11 cellular contexts compared by ENCODE assay signal in the genomic region with DNA sequence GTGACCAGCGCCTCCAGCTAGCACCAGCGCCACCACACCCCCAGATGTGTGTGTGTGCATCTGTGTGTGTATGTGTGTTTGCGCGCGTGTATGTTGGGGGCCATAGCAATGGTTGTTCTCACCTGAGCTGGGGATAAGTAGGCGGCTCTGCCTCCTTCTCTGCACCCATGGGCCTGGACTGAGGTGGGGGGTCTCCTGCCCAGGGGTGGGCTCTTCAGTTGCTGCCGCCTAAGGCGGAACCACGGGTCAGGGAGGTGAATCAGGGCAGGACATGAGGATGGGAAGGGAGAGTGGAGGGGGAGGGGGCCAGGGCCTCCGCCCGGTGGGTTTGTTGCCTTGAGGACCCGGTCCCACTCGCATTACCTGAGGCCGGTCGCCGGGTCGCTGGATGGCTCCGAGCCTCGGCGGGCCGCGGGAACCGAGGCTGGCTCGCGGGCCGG. TPM values are rescaled to one million over a fixed set of nuclear protein-coding genes. Genes with fewer than 3 reads are reported as not detected.
A peak's percentile ranks its signal among the peaks of the same experiment; 100 is the strongest.
DNase-seq lines count a peak whose midpoint lies in the region; ATAC-seq and TF ChIP-seq lines count a peak whose summit lies in the region.
"Had no signal": no experiment of that assay in that cellular context is flagged by ENCODE, and none has a peak within 500 bp of the region (broad histone marks: within the 10 kb centered on the region; RNA-seq: fewer than 3 reads in every experiment).

No MANE protein-coding gene starts in this region.

- no peak for DNase-seq in CD14-positive monocyte (ENCODE audit: low spot score)
- DNase-seq in HFF-Myc (ENCODE audit: extremely low read depth, low read depth) = no peak
- DNase-seq in MCF 10A (ENCODE audit: unreplicated experiment) = no peak
- no peak for DNase-seq in SKM-1 (lab: John Stamatoyannopoulos, UW; ENCODE audit: unreplicated experiment)
- no peak for DNase-seq in COLO829 (ENCODE audit: low spot score)
- no peak for DNase-seq in UCSD-AML1 (lab: John Stamatoyannopoulos, UW; ENCODE audit: unreplicated experiment)

- peak overlapping the region; percentile 54 to 83 for H3K4me3 Mint-ChIP-seq in CD14-positive monocyte
- peak overlapping the region; percentile 53 for H3K4me3 Mint-ChIP-seq in MCF 10A (ENCODE audit: unreplicated experiment)

- H3K9me3 ChIP-seq in neural cell (ENCODE audit: low read length) = no peaks in the 10 kb centered on the region

- H3K9ac ChIP-seq in neural cell (ENCODE audit: low read length) = peak overlapping the region; percentile 92

- peak overlapping the region; percentile 77 for H2AFZ ChIP-seq in neural cell (ENCODE audit: low read depth, low read length)

- peak overlapping the region; percentile 16; the same call in 1 of the 2 replicates for H3K4me3 ChIP-seq in HFF-Myc (replicated peaks; ENCODE audit: low read depth, low read length)
- peak overlapping the region; percentile 90 for H3K4me3 ChIP-seq in neural cell (ENCODE audit: low read length)

- POLR2A ChIA-PET in MCF 10A (lab: Yijun Ruan, JAX) = no interaction called here

- H3K9me3 Mint-ChIP-seq in CD14-positive monocyte = peaks cover 0 to 24% (median 7%) of the 10 kb centered on the region in 7 donors
- no peaks in the 10 kb centered on the region for H3K9me3 Mint-ChIP-seq in MCF 10A (ENCODE audit: unreplicated experiment)

- no peak for TF ChIP-seq RAD21 in neural cell (conservative IDR thresholded peaks at IDR 0.05)

- H3K27me3 Mint-ChIP-seq in CD14-positive monocyte (ENCODE audit: low read depth in 3 of 3) (peaks cover 72 to 99% (median 84%) of the 10 kb centered on the region in 3 donors), MCF 10A (ENCODE audit: insufficient read depth, unreplicated experiment) (peaks cover 14% of the 10 kb centered on the region)

- CTCF ChIA-PET in MCF 10A (lab: Yijun Ruan, JAX) = interaction anchor here (0.5 to 0.7 kb wide), 2 partner anchors 16 to 272 kb away, joined by 3 to 4 read pairs; no protein-coding TSS in a partner anchor

- H3F3A ChIP-seq in neural cell (ENCODE audit: insufficient read depth, low read length, poor library complexity, severe bottlenecking) = no peaks in the 10 kb centered on the region

- intact Hi-C loops in CD14-positive monocyte (cut with micrococcal nuclease) (no loop called here), MCF 10A (cut with micrococcal nuclease) (no loop called here)

- no peaks in the 10 kb centered on the region for H4K20me1 ChIP-seq in neural cell (ENCODE audit: insufficient read depth)

- ATAC-seq in GM21528 (IDR thresholded peaks at IDR 0.05; ENCODE audit: low FRiP score, unreplicated experiment) = no peak

- peak overlapping the region; percentile 84 for H3K27ac ChIP-seq in neural cell (ENCODE audit: low read length)
- H3K27ac ChIP-seq: cardiac muscle cell, RWPE1 had no signal

- no TSS peak for BruUV-seq in MCF 10A (replicated peaks; lab: Mats Ljungman, UMichigan)

- peaks cover 5% of the 10 kb centered on the region for H3K79me2 ChIP-seq in neural cell (replicated peaks; ENCODE audit: insufficient read depth, low read length)

- no peaks in the 10 kb centered on the region for H3K9me2 ChIP-seq in neural cell (ENCODE audit: insufficient read depth, low read length)

- H3K27ac Mint-ChIP-seq in CD14-positive monocyte (no peak overlapping the region), MCF 10A (ENCODE audit: low read depth, unreplicated experiment) (no peak overlapping the region)

- peaks cover 37% of the 10 kb centered on the region for H3K27me3 ChIP-seq in neural cell (ENCODE audit: insufficient read depth, low read depth, low read length)

- peaks cover 16% of the 10 kb centered on the region for H3K4me1 Mint-ChIP-seq in CD14-positive monocyte
- no peaks in the 10 kb centered on the region for H3K4me1 Mint-ChIP-seq in MCF 10A (ENCODE audit: insufficient read depth, unreplicated experiment)

- H3K36me3 Mint-ChIP-seq in CD14-positive monocyte = peaks cover 0 to 1% of the 10 kb centered on the region in 2 donors
- H3K36me3 Mint-ChIP-seq in MCF 10A (ENCODE audit: insufficient read depth, unreplicated experiment) = no peaks in the 10 kb centered on the region

- TF ChIP-seq CTCF in CD14-positive monocyte (IDR thresholded peaks at IDR 0.05) (no peak), HFF-Myc (IDR thresholded peaks at IDR 0.05; ENCODE audit: low read depth, low read length, missing control alignments) (no peak), MCF 10A (IDR thresholded peaks at IDR 0.05; ENCODE audit: unreplicated experiment) (no peak), neural cell (IDR thresholded peaks at IDR 0.05; ENCODE audit: poor library complexity, severe bottlenecking) (no peak)

- H3K36me3 ChIP-seq in neural cell (ENCODE audit: insufficient read depth, low read length) = no peaks in the 10 kb centered on the region
- H3K36me3 ChIP-seq: cardiac muscle cell had no signal

- peak; percentile 33 for TF ChIP-seq EP300 in neural cell (conservative IDR thresholded peaks at IDR 0.05; ENCODE audit: poor library complexity, severe bottlenecking)

- peak overlapping the region; percentile 97 for H3K4me2 ChIP-seq in neural cell (ENCODE audit: low read length)

TF ChIP-seq in neural cell, 6 proteins besides CTCF, POLR2A, EP300 and RAD21:
- TF ChIP-seq EZH2 (IDR thresholded peaks at IDR 0.05; ENCODE audit: borderline replicate concordance, insufficient read depth, low read length, poor library complexity, severe bottlenecking) = no peak
- TF ChIP-seq, protein P1, sequence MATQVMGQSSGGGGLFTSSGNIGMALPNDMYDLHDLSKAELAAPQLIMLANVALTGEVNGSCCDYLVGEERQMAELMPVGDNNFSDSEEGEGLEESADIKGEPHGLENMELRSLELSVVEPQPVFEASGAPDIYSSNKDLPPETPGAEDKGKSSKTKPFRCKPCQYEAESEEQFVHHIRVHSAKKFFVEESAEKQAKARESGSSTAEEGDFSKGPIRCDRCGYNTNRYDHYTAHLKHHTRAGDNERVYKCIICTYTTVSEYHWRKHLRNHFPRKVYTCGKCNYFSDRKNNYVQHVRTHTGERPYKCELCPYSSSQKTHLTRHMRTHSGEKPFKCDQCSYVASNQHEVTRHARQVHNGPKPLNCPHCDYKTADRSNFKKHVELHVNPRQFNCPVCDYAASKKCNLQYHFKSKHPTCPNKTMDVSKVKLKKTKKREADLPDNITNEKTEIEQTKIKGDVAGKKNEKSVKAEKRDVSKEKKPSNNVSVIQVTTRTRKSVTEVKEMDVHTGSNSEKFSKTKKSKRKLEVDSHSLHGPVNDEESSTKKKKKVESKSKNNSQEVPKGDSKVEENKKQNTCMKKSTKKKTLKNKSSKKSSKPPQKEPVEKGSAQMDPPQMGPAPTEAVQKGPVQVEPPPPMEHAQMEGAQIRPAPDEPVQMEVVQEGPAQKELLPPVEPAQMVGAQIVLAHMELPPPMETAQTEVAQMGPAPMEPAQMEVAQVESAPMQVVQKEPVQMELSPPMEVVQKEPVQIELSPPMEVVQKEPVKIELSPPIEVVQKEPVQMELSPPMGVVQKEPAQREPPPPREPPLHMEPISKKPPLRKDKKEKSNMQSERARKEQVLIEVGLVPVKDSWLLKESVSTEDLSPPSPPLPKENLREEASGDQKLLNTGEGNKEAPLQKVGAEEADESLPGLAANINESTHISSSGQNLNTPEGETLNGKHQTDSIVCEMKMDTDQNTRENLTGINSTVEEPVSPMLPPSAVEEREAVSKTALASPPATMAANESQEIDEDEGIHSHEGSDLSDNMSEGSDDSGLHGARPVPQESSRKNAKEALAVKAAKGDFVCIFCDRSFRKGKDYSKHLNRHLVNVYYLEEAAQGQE (IDR thresholded peaks at IDR 0.05; ENCODE audit: borderline replicate concordance) = peak; percentile 83
- no peak for TF ChIP-seq POLR2AphosphoS5 (IDR thresholded peaks at IDR 0.05)
- peak; percentile 16 for TF ChIP-seq SMC3 (conservative IDR thresholded peaks at IDR 0.05; ENCODE audit: poor library complexity)
- TF ChIP-seq MXI1 (conservative IDR thresholded peaks at IDR 0.05; ENCODE audit: poor library complexity, severe bottlenecking) = peak; percentile 48

RNA-seq across cellular contexts. Expression of a gene that starts 0.3 kb away (rescaled TPM):
- polyA plus RNA-seq in CD14-positive monocyte (under 1 TPM in 1 of 2 donors, not detected in 1; 0.03 TPM), neural cell (53.2 and 60.0 TPM in 2 replicates)
- total RNA-seq in MCF 10A (2022) = not detected in 2 replicates
- 83.6 and 89.4 TPM in 2 replicates for polyA minus RNA-seq in neural cell
- total RNA-seq: pulmonary artery endothelial cell had no signal

RNA-seq across cellular contexts. Expression of a gene that starts 19.1 kb away (rescaled TPM):
- polyA plus RNA-seq in CD14-positive monocyte = not detected
- not detected in 2 replicates for total RNA-seq in MCF 10A (2022)
- not detected in 2 replicates for polyA plus RNA-seq in neural cell
- 1.0 TPM in 1 of 2 replicates, not detected in the other for polyA minus RNA-seq in neural cell
- total RNA-seq: cardiac muscle cell, pulmonary artery endothelial cell had no signal

RNA-seq across cellular contexts. Expression of a gene that starts 47.7 kb away (rescaled TPM):
- polyA plus RNA-seq in CD14-positive monocyte = 10 to 100 TPM; 48.9 to 55.9 TPM
- 44.8 and 45.8 TPM in 2 replicates for total RNA-seq in MCF 10A (2022)
- polyA plus RNA-seq in neural cell = 54.0 and 55.9 TPM in 2 replicates
- 29.7 and 32.6 TPM in 2 replicates for polyA minus RNA-seq in neural cell

RNA-seq across cellular contexts. Expression of a gene that starts 51.5 kb away (rescaled TPM):
- polyA plus RNA-seq in CD14-positive monocyte (under 1 TPM; 0.04 to 0.15 TPM), neural cell (not detected in 2 replicates)
- total RNA-seq in MCF 10A (2022) = not detected in 2 replicates
- polyA minus RNA-seq in neural cell = not detected in 2 replicates
- total RNA-seq: pulmonary artery endothelial cell had no signal

Comparison
In these comparisons a context has a peak if more than half of its experiments do, and no peak if none do; other contexts are left out.
1. RNA of a gene that starts 0.3 kb away (polyA plus RNA-seq): 53.2 to 60.0 TPM in neural cell; 0.03 TPM in CD14-positive monocyte; every median in the first group is over 10 times any median in the second.